Comparison of ENCODE assay signal across 9 cellular contexts in genomic region chr17:14205992-14206461, GRCh38. TPM values are rescaled to one million over a fixed set of nuclear protein-coding genes. Genes with fewer than 3 reads are reported as not detected.
DNase-seq lines count a peak whose midpoint lies in the region; ATAC-seq and TF ChIP-seq lines count a peak whose summit lies in the region.
"Had no signal": no experiment of that assay in that cellular context is flagged by ENCODE, and none has a peak within 500 bp of the region (broad histone marks: within the 10 kb centered on the region; RNA-seq: fewer than 3 reads in every experiment).

No MANE protein-coding gene starts in this region.

- POLR2A ChIA-PET in activated CD8-positive, alpha-beta T cell treated with anti-CD3 and anti-CD28 coated beads for 36 hours (lab: Charles Lee): no interaction called here

- H3K4me3 Mint-ChIP-seq in activated CD8-positive, alpha-beta T cell treated with anti-CD3 and anti-CD28 coated beads for 36 hours: no peak overlapping the region
- H3K4me3 Mint-ChIP-seq in chondrocyte (ENCODE audit: unreplicated experiment): no peak overlapping the region
- H3K4me3 Mint-ChIP-seq in nephron progenitor cell: no peak overlapping the region

- CTCF ChIA-PET in activated CD8-positive, alpha-beta T cell treated with anti-CD3 and anti-CD28 coated beads for 36 hours (lab: Charles Lee): interaction anchor here (1.5 kb wide), 1 partner anchor 95 kb away, joined by 3 read pairs; the partner anchor contains the start of gene HS3ST3B1

- intact Hi-C loops in activated CD8-positive, alpha-beta T cell treated with anti-CD3 and anti-CD28 coated beads for 36 hours (cut with micrococcal nuclease): loop anchor here (10.0 kb wide), 2 partner anchors 91 to 141 kb away; partner anchors contain the start of gene COX10

- no peak for TF ChIP-seq CTCF in activated CD8-positive, alpha-beta T cell treated with anti-CD3 and anti-CD28 coated beads for 36 hours (IDR thresholded peaks at IDR 0.05)
- no peak for TF ChIP-seq CTCF in chondrocyte (IDR thresholded peaks at IDR 0.05)
- no peak for TF ChIP-seq CTCF in nephron progenitor cell (IDR thresholded peaks at IDR 0.05)

- H3K4me1 Mint-ChIP-seq in activated CD8-positive, alpha-beta T cell treated with anti-CD3 and anti-CD28 coated beads for 36 hours (ENCODE audit: low read depth): peaks cover 59% of the 10 kb centered on the region
- peaks cover 6% of the 10 kb centered on the region for H3K4me1 Mint-ChIP-seq in chondrocyte (ENCODE audit: low read depth)
- peaks cover 12% of the 10 kb centered on the region for H3K4me1 Mint-ChIP-seq in nephron progenitor cell

- peak; percentile 55 for ATAC-seq in activated CD8-positive, alpha-beta T cell treated with anti-CD3 and anti-CD28 coated beads for 36 hours
- ATAC-seq in esophagus mucosa (peak; percentile 99), HG03520 (IDR thresholded peaks at IDR 0.05; ENCODE audit: unreplicated experiment) (no peak)

- peaks cover 39% of the 10 kb centered on the region for H3K36me3 Mint-ChIP-seq in activated CD8-positive, alpha-beta T cell treated with anti-CD3 and anti-CD28 coated beads for 36 hours (ENCODE audit: low read depth)
- H3K36me3 Mint-ChIP-seq in chondrocyte (ENCODE audit: low read depth): peaks cover 17% of the 10 kb centered on the region
- peaks cover 34% of the 10 kb centered on the region for H3K36me3 Mint-ChIP-seq in nephron progenitor cell (ENCODE audit: low read depth)

- H3K27ac Mint-ChIP-seq in activated CD8-positive, alpha-beta T cell treated with anti-CD3 and anti-CD28 coated beads for 36 hours: no peak overlapping the region
- H3K27ac Mint-ChIP-seq in chondrocyte (ENCODE audit: unreplicated experiment) (no peak overlapping the region), nephron progenitor cell (no peak overlapping the region)

- H3K9me3 Mint-ChIP-seq in activated CD8-positive, alpha-beta T cell treated with anti-CD3 and anti-CD28 coated beads for 36 hours: no peaks in the 10 kb centered on the region
- H3K9me3 Mint-ChIP-seq in chondrocyte (ENCODE audit: low read depth) (no peaks in the 10 kb centered on the region), nephron progenitor cell (peaks cover 5% of the 10 kb centered on the region)

- DNase-seq in M059J (ENCODE audit: low read depth): peak; percentile 97
- DNase-seq in activated CD8-positive, alpha-beta T cell treated with anti-CD3 and anti-CD28 coated beads for 36 hours: peak; percentile 72
- peak; percentile 66 for DNase-seq in stimulated activated CD4-positive, alpha-beta T cell treated with anti-CD3 and anti-CD28 coated beads, Interleukin-4, amount 100 ng/mL, for 24 hours
- DNase-seq in KG1 (lab: John Stamatoyannopoulos, UW): no peak
- DNase-seq in chondrocyte (ENCODE audit: low spot score): no peak
- DNase-seq in nephron progenitor cell: no peak
- DNase-seq: NCI-H1694 treated with DMSO at 0.1 percent for 48 hours had no signal

- H3K27me3 Mint-ChIP-seq in activated CD8-positive, alpha-beta T cell treated with anti-CD3 and anti-CD28 coated beads for 36 hours: no peaks in the 10 kb centered on the region
- no peaks in the 10 kb centered on the region for H3K27me3 Mint-ChIP-seq in chondrocyte (ENCODE audit: low read depth)
- H3K27me3 Mint-ChIP-seq in nephron progenitor cell (ENCODE audit: low read depth, poor library complexity): no peaks in the 10 kb centered on the region

RNA-seq across cellular contexts. Expression of gene CDRT15, which starts 30.6 kb away (rescaled TPM):
- total RNA-seq in M059J (2014; rRNA removed; shearing (Covaris generic)): not detected in 2 replicates
- not detected for total RNA-seq in activated CD8-positive, alpha-beta T cell treated with anti-CD3 and anti-CD28 coated beads for 36 hours
- total RNA-seq in esophagus mucosa (not detected), chondrocyte (not detected in 3 replicates)

Comparison
In these comparisons a context has a peak if more than half of its experiments do, and no peak if none do; other contexts are left out.
1. DNase-seq: peak in M059J (single experiment), activated CD8-positive, alpha-beta T cell treated with anti-CD3 and anti-CD28 coated beads for 36 hours (single experiment) and stimulated activated CD4-positive, alpha-beta T cell treated with anti-CD3 and anti-CD28 coated beads, Interleukin-4, amount 100 ng/mL, for 24 hours (single experiment); none in KG1 (single experiment), chondrocyte (single experiment) and nephron progenitor cell (single experiment).